16 cellular contexts compared by ENCODE assay signal in the genomic region with DNA sequence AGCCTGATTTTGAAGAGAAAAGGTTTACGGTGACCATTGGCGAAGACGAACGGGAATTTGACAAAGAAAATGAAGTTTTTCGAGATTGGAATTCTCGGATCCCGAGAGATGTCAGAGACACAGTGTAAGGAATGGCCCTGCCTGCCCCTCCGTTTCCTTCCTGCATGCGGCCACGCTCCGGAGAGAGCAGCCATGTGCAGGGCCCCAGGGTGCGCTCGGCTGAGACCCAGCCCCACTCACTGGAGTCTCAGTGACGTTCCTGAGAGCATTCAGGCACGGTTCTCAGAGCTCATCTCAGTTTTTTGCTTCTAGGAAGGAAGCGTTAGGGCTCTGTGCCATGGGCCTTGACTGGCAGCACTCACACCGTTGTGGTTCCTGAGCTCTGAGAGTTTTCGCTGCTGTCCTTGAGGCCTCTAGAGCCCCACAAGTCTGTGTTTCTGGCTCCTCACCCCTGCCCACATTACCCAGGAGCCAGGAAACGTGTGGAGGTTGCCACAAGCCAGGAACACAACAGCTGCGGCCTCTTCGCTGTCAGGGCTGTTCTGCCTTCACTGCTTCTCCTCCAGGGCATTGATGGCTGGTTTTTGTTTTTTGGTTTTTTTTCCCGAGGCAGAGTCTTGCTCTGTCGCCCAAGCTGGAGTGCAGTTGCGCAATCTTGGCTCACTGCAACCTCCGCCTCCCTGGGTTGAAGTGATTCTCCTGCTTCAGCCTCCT. TPM values are rescaled to one million over a fixed set of nuclear protein-coding genes. Genes with fewer than 3 reads are reported as not detected.
DNase-seq lines count a peak whose midpoint lies in the region; ATAC-seq and TF ChIP-seq lines count a peak whose summit lies in the region.
"Had no signal": no experiment of that assay in that cellular context is flagged by ENCODE, and none has a peak within 500 bp of the region (broad histone marks: within the 10 kb centered on the region; RNA-seq: fewer than 3 reads in every experiment).

No MANE protein-coding gene starts in this region.

- H3K27me3 Mint-ChIP-seq in MCF 10A (ENCODE audit: insufficient read depth, unreplicated experiment) (no peaks in the 10 kb centered on the region), H9 (ENCODE audit: low read depth) (no peaks in the 10 kb centered on the region)

- H2BK20ac ChIP-seq in H9 (ENCODE audit: low read depth, low read length, poor library complexity, severe bottlenecking) = no peak overlapping the region

- no peak overlapping the region for H3K23ac ChIP-seq in H9 (ENCODE audit: insufficient read length, low read depth, low read length)

- H3K36me3 Mint-ChIP-seq in MCF 10A (ENCODE audit: insufficient read depth, unreplicated experiment) (peaks cover 76% of the 10 kb centered on the region), H9 (ENCODE audit: insufficient read depth in 1 of 3, low read depth in 3 of 3) (peaks cover 31 to 59% (median 56%) of the 10 kb centered on the region in 3 experiments; a peak in 6 of 7 replicates)

- H3K27me3 ChIP-seq in breast epithelium (no peaks in the 10 kb centered on the region), psoas muscle (ENCODE audit: insufficient read depth in 3 of 3, low read length in 2 of 3) (no peaks in the 10 kb centered on the region), aorta (ENCODE audit: control insufficient read depth in 1 of 2, insufficient read depth in 2 of 2, low read length in 1 of 2) (no peaks in the 10 kb centered on the region), H9 (ENCODE audit: insufficient read depth, low read length) (no peaks in the 10 kb centered on the region)

- no peak overlapping the region for H2AFZ ChIP-seq in H9 (ENCODE audit: low read length)
- H2AFZ ChIP-seq: PC-9 had no signal

- H3K27ac ChIP-seq in breast epithelium (peak overlapping the region in 1 of 2 donors; percentile 59), psoas muscle (peak overlapping the region; percentile 11), aorta (ENCODE audit: low read depth in 1 of 2, low read length in 2 of 2) (no peak overlapping the region), H9 (ENCODE audit: insufficient read length, low read depth, low read length) (no peak overlapping the region)
- H3K27ac ChIP-seq: PC-9, VCaP had no signal

- no peaks in the 10 kb centered on the region for H3K23me2 ChIP-seq in H9 (ENCODE audit: insufficient read length, low read depth, low read length, poor library complexity, severe bottlenecking)

- H4K8ac ChIP-seq in H9 (replicated peaks; ENCODE audit: insufficient read length, low read depth, low read length) = no peak overlapping the region

- H3K36me3 ChIP-seq in breast epithelium = no peaks in the 10 kb centered on the region
- H3K36me3 ChIP-seq in psoas muscle (ENCODE audit: insufficient read depth in 1 of 2, low read depth in 1 of 2) = peaks cover 6 to 55% of the 10 kb centered on the region in 2 donors
- peaks cover 3 to 13% of the 10 kb centered on the region in 2 donors for H3K36me3 ChIP-seq in aorta (ENCODE audit: control insufficient read depth in 1 of 2, insufficient read depth in 2 of 2, low read length in 1 of 2)

- no peaks in the 10 kb centered on the region for H3K79me2 ChIP-seq in H9 (ENCODE audit: insufficient read depth, low read length)

- POLR2A ChIA-PET in MCF 10A (lab: Yijun Ruan, JAX) = no interaction called here

- CTCF ChIA-PET in MCF 10A (lab: Yijun Ruan, JAX) = interaction anchor here (0.5 kb wide), 1 partner anchor 30 kb away, joined by 3 read pairs; no protein-coding TSS in a partner anchor

- no peak overlapping the region for H2BK15ac ChIP-seq in H9 (ENCODE audit: low read depth, low read length)

- intact Hi-C loops in MCF 10A (cut with micrococcal nuclease) (no loop called here), breast epithelium (cut with DNase I; ENCODE audit: low total_unique reads) (no loop called here), Right ventricle myocardium superior (cut with DNase I) (no loop called here), psoas muscle (cut with DNase I) (no loop called here), aorta (cut with DNase I) (no loop called here)

- H3K9ac ChIP-seq in H9 (ENCODE audit: extremely low read depth, insufficient read length, low read length) = no peak overlapping the region

- H3K9me3 ChIP-seq in breast epithelium (no peaks in the 10 kb centered on the region), psoas muscle (no peaks in the 10 kb centered on the region), aorta (ENCODE audit: control insufficient read depth, low read length) (no peaks in the 10 kb centered on the region), H9 (ENCODE audit: control insufficient read depth, low read depth, low read length) (no peaks in the 10 kb centered on the region)

- H3K4me3 ChIP-seq in breast epithelium = no peak overlapping the region
- H3K4me3 ChIP-seq in psoas muscle = no peak overlapping the region
- H3K4me3 ChIP-seq in aorta (ENCODE audit: low read length in 2 of 2) = no peak overlapping the region
- H3K4me3 ChIP-seq: PC-9 had no signal

- WGBS in psoas muscle, 3 donors = 71 to 76% (median 71%) methylated on average over 25 of the region's 25 CpGs
- 86 to 90% methylated on average over 25 of the region's 25 CpGs for WGBS in aorta, 2 donors
- WGBS in H9 (ENCODE audit: extremely low coverage, insufficient read length, low lambda C conversion rate) = 100% methylated on average over 4 of the region's 25 CpGs

- no TSS peak for BruUV-seq in MCF 10A (replicated peaks; lab: Mats Ljungman, UMichigan)

- no peak overlapping the region for H3K14ac ChIP-seq in H9 (ENCODE audit: insufficient read depth, low read length)

- H3K4me2 ChIP-seq in H9 (ENCODE audit: insufficient read depth, insufficient read length, low read length) = no peak overlapping the region
- H3K4me2 ChIP-seq: PC-9 had no signal

- H2AK5ac ChIP-seq in H9 (ENCODE audit: insufficient read length, low read length) = no peak overlapping the region

- H3K27ac Mint-ChIP-seq in MCF 10A (ENCODE audit: low read depth, unreplicated experiment) (no peak overlapping the region), H9 (no peak overlapping the region; a peak in 1 of 7 replicates)

- TF ChIP-seq CTCF in MCF 10A (IDR thresholded peaks at IDR 0.05; ENCODE audit: unreplicated experiment) (no peak), breast epithelium (IDR thresholded peaks at IDR 0.05) (no peak), psoas muscle (IDR thresholded peaks at IDR 0.05) (no peak), H9 (conservative IDR thresholded peaks at IDR 0.05) (no peak)

- no peaks in the 10 kb centered on the region for H4K20me1 ChIP-seq in H9 (ENCODE audit: control insufficient read depth, insufficient read depth, insufficient read length)

- DNase-seq in MCF 10A (ENCODE audit: unreplicated experiment) (peak; percentile 0), breast epithelium (ENCODE audit: low spot score in 2 of 2) (no peak), Right ventricle myocardium superior (peak; percentile 71), psoas muscle (no peak), aorta (no peak), DMS53 treated with DMSO at 0.1 percent for 48 hours (lab: John Stamatoyannopoulos, UW; ENCODE audit: unreplicated experiment) (no peak), H9 (no peak)
- DNase-seq: activated gamma-delta T cell; Calu3; islet precursor cell; NCI-H510A treated with DMSO at 0.1 percent for 48 hours; stimulated activated CD8-positive, alpha-beta memory T cell treated with anti-CD3 and anti-CD28 coated beads, Interleukin-4, amount 100 ng/mL, for 48 hours had no signal

- no peak overlapping the region for H2BK120ac ChIP-seq in H9 (ENCODE audit: low read depth, low read length, poor library complexity, severe bottlenecking)

- no peak overlapping the region for H2BK12ac ChIP-seq in H9 (ENCODE audit: insufficient read length, low read depth, low read length)

- H4K5ac ChIP-seq in H9 (ENCODE audit: insufficient read length, low read depth, low read length) = no peak overlapping the region

- no peak overlapping the region for H3K56ac ChIP-seq in H9 (ENCODE audit: insufficient read length, low read depth, low read length)

- H3K4me1 Mint-ChIP-seq in MCF 10A (ENCODE audit: insufficient read depth, unreplicated experiment) (no peaks in the 10 kb centered on the region), H9 (peaks cover 7 to 21% of the 10 kb centered on the region in 2 experiments)

- no peak overlapping the region for H4K91ac ChIP-seq in H9 (ENCODE audit: insufficient read length, low read depth, low read length)

- no peaks in the 10 kb centered on the region for H3K4me1 ChIP-seq in breast epithelium
- no peaks in the 10 kb centered on the region for H3K4me1 ChIP-seq in psoas muscle
- no peaks in the 10 kb centered on the region for H3K4me1 ChIP-seq in aorta (ENCODE audit: control insufficient read depth in 1 of 2, insufficient read depth in 2 of 2, low read length in 2 of 2)
- H3K4me1 ChIP-seq in H9 (ENCODE audit: insufficient read depth, low read length) = no peaks in the 10 kb centered on the region

- no peak overlapping the region for H3K18ac ChIP-seq in H9 (ENCODE audit: insufficient read length, low read depth, low read length)

- no peaks in the 10 kb centered on the region for H3K79me1 ChIP-seq in H9 (ENCODE audit: insufficient read depth, low read depth, low read length, poor library complexity, severe bottlenecking)

- no peak for TF ChIP-seq POLR2A in breast epithelium (IDR thresholded peaks at IDR 0.05)

- H3K4me3 Mint-ChIP-seq in MCF 10A (ENCODE audit: unreplicated experiment) (no peak overlapping the region), H9 (no peak overlapping the region; a peak in 1 of 5 replicates)

- H3K4ac ChIP-seq in H9 (ENCODE audit: low read depth, low read length) = no peak overlapping the region

- H3K9me3 Mint-ChIP-seq in MCF 10A (ENCODE audit: unreplicated experiment) = no peaks in the 10 kb centered on the region
- H3K9me3 Mint-ChIP-seq in H9 = peaks cover 0 to 4% of the 10 kb centered on the region in 2 experiments; a peak in 1 of 5 replicates

- ATAC-seq in Right ventricle myocardium superior (ENCODE audit: poor library complexity) (peak; percentile 50), psoas muscle (no peak), aorta (ENCODE audit: low FRiP score) (peak; percentile 24), HG03139 (IDR thresholded peaks at IDR 0.05; ENCODE audit: unreplicated experiment) (no peak)

- no peak overlapping the region for H3T11ph ChIP-seq in H9 (ENCODE audit: low read length)

- H2BK5ac ChIP-seq in H9 (ENCODE audit: insufficient read length, low read length) = no peak overlapping the region

RNA-seq across cellular contexts. Expression of a gene that starts 29.8 kb away (rescaled TPM):
- 34.4 and 40.5 TPM in 2 replicates for total RNA-seq in MCF 10A (2022)
- total RNA-seq in breast epithelium = 10 to 100 TPM; 12.5 to 14.9 (median 13.3) TPM
- total RNA-seq in Right ventricle myocardium superior = 23.5 TPM
- total RNA-seq in psoas muscle = 10 to 100 TPM; 24.8 to 30.5 (median 26.9) TPM
- 10 to 100 TPM; 19.9 to 36.0 (median 32.0) TPM for polyA plus RNA-seq in psoas muscle
- total RNA-seq in aorta = 10 to 100 TPM; 37.7 to 38.5 TPM
- 10 to 100 TPM; 12.4 to 19.3 TPM for polyA plus RNA-seq in aorta
- 69.7 and 78.2 TPM in 2 replicates for total RNA-seq in H9 (2021)

RNA-seq across cellular contexts. Expression of a gene that starts 38.4 kb away (rescaled TPM):
- total RNA-seq in MCF 10A (2022) = not detected in 2 replicates
- not detected for total RNA-seq in breast epithelium
- not detected for total RNA-seq in Right ventricle myocardium superior
- not detected for total RNA-seq in psoas muscle
- not detected for polyA plus RNA-seq in psoas muscle
- total RNA-seq in aorta = not detected
- polyA plus RNA-seq in aorta = not detected
- 0.29 and 0.31 TPM in 2 replicates for total RNA-seq in H9 (2021)
- total RNA-seq: Calu3, PC-9, urinary bladder had no signal

RNA-seq across cellular contexts. Expression of a gene that starts 50.9 kb away (rescaled TPM):
- 0.54 and 0.84 TPM in 2 replicates for total RNA-seq in MCF 10A (2022)
- total RNA-seq in breast epithelium = 100 to 1,000 TPM; 138 to 194 (median 180) TPM
- total RNA-seq in Right ventricle myocardium superior = 53.7 TPM
- total RNA-seq in psoas muscle = 10 to 100 TPM; 17.1 to 20.2 (median 19.2) TPM
- polyA plus RNA-seq in psoas muscle = 10 to 100 TPM in 2 of 3 donors, 1 to 10 TPM in 1; 9.1 to 28.0 (median 24.0) TPM
- 100 to 1,000 TPM in 1 of 2 donors, 10 to 100 TPM in 1; 79.2 to 148 TPM for total RNA-seq in aorta
- polyA plus RNA-seq in aorta = 100 to 1,000 TPM in 1 of 2 donors, 10 to 100 TPM in 1; 99.0 to 107 TPM
- 153 and 160 TPM in 2 replicates for total RNA-seq in H9 (2021)

Comparison
In these comparisons a context has a peak if more than half of its experiments do, and no peak if none do; other contexts are left out.
1. DNase-seq: peak in MCF 10A (single experiment) and Right ventricle myocardium superior (single experiment); none in breast epithelium (0 of 2), psoas muscle (0 of 2), aorta (0 of 2), DMS53 treated with DMSO at 0.1 percent for 48 hours (single experiment) and H9 (single experiment).
2. ATAC-seq: peak in Right ventricle myocardium superior (single experiment) and aorta (single experiment); none in psoas muscle (0 of 4) and HG03139 (single experiment).